In the genomic region with DNA sequence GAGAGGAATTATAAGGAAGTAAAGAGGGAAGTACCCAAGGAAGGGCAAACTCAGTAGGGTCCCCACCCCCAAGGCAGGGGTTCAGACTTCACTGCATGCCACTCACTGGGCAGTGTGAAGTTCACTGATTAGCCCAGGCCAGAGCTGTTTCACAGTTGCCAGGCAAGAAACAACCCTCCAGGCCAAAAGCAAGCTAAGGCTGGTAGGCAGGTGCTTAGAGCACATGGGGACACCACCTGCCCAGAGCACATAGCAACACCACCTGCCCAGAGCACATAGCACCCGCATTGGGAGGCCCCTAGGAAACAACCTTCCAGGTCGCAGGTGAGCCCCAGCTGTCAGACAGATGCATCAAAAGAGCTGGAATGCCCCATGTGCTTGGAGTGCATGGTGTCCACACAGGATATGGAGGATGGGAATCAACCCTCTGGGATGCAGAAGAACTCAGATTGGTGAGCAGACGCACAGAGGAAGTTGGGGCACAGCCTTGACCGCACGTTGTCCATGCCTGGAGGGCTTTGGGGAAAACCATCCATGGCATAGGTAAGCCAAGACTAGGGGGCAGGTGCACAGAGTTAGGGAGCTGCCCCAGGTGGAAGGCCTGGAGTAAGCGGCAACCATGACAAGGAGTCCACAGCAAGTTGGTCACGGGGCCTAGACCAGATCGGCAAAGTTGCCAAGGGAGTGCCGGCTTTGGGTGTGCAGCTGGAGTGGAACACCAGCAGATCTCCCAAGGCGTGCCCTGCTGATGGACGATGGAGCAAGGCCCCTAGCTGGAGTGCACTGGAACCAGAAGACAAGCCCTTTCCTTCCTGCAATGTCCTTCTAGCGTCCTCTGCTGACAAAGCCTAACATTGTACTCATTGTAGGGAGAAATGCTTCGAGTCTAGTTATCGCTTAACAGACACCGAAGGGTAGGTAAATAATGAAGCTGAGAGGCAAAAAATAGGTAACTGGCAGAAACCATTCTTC, we compare ENCODE assay signal across 9 cellular contexts. TPM values are rescaled to one million over a fixed set of nuclear protein-coding genes. Genes with fewer than 3 reads are reported as not detected.
DNase-seq lines count a peak whose midpoint lies in the region; ATAC-seq and TF ChIP-seq lines count a peak whose summit lies in the region.
"Had no signal": no experiment of that assay in that cellular context is flagged by ENCODE, and none has a peak within 500 bp of the region (broad histone marks: within the 10 kb centered on the region; RNA-seq: fewer than 3 reads in every experiment).

No MANE protein-coding gene starts in this region.

- no peak overlapping the region for H3K4me3 ChIP-seq in AG09309 (ENCODE audit: control insufficient read depth, low read depth, low read length)
- no peak overlapping the region for H3K4me3 ChIP-seq in GM23338
- H3K4me3 ChIP-seq: SK-N-MC had no signal

- no peaks in the 10 kb centered on the region; the same call in 2 of the 3 replicates for H3K36me3 Mint-ChIP-seq in GM23338 (ENCODE audit: low read depth)

- H3K4me1 ChIP-seq in GM23338 (ENCODE audit: insufficient read depth) (no peaks in the 10 kb centered on the region), foreskin keratinocyte (no peaks in the 10 kb centered on the region)

- no peak for DNase-seq in AG09309 (ENCODE audit: low read depth)
- peak; percentile 72 for DNase-seq in GM23338 (ENCODE audit: low spot score)
- DNase-seq in SK-MEL-5 (ENCODE audit: low read depth, low spot score), result peak; percentile 67
- no peak for DNase-seq in foreskin keratinocyte
- DNase-seq in activated naive CD4-positive, alpha-beta T cell (lab: John Stamatoyannopoulos, UW), result no peak

- H3K36me3 ChIP-seq in GM23338 (ENCODE audit: insufficient read depth), result no peaks in the 10 kb centered on the region

- TF ChIP-seq CTCF in AG09309 (IDR thresholded peaks at IDR 0.05; ENCODE audit: control insufficient read depth, insufficient read depth, low read depth, low read length, missing control alignments) (peak; percentile 56), GM23338 (conservative IDR thresholded peaks at IDR 0.05; ENCODE audit: low read depth in 2 of 2) (peak; percentile 52 to 93), foreskin keratinocyte (conservative IDR thresholded peaks at IDR 0.05) (peak; percentile 66)

- H3K4me1 Mint-ChIP-seq in GM23338, result no peaks in the 10 kb centered on the region

- no peak overlapping the region for H3K4me3 Mint-ChIP-seq in GM23338

- no peak overlapping the region for H3K27ac ChIP-seq in GM23338 (ENCODE audit: low read depth)
- H3K27ac ChIP-seq in foreskin keratinocyte, result no peak overlapping the region
- H3K27ac ChIP-seq: SK-N-MC had no signal

- no peak overlapping the region for H3K27ac Mint-ChIP-seq in GM23338

- H3K9me2 ChIP-seq in GM23338 (ENCODE audit: insufficient read depth), result no peaks in the 10 kb centered on the region

- H3K27me3 ChIP-seq in GM23338 (ENCODE audit: insufficient read depth) (no peaks in the 10 kb centered on the region), foreskin keratinocyte (no peaks in the 10 kb centered on the region)

- H3K79me2 ChIP-seq in GM23338 (replicated peaks; ENCODE audit: insufficient read depth), result no peaks in the 10 kb centered on the region

- no peak overlapping the region for H2AFZ ChIP-seq in GM23338

- H4K20me1 ChIP-seq in GM23338 (replicated peaks; ENCODE audit: insufficient read depth), result no peaks in the 10 kb centered on the region

- peaks cover 14% of the 10 kb centered on the region for H3K27me3 Mint-ChIP-seq in GM23338 (ENCODE audit: insufficient read depth, low read depth, poor library complexity)

- H3F3A ChIP-seq in GM23338 (replicated peaks; ENCODE audit: low read depth), result no peaks in the 10 kb centered on the region

- in situ Hi-C loops in SK-MEL-5 (cut with HindIII; ENCODE audit: low pct_unique_long_range_greater_than_20kb, low sequenced_read_pairs), result no loop called here

- H3K4me2 ChIP-seq in GM23338, result no peak overlapping the region

- 0 out of 3 replicates have a peak, but pooled peaks cover 1% of the 10 kb centered on the region for H3K9me3 Mint-ChIP-seq in GM23338

- ATAC-seq in GM23338, result peak; percentile 79
- ATAC-seq in foreskin keratinocyte, result no peak
- no peak for ATAC-seq in HG03469 (IDR thresholded peaks at IDR 0.05; ENCODE audit: unreplicated experiment)
- no peak for ATAC-seq in HG02852 (IDR thresholded peaks at IDR 0.05; ENCODE audit: unreplicated experiment)
- ATAC-seq in GM18870 (IDR thresholded peaks at IDR 0.05; ENCODE audit: unreplicated experiment), result no peak

TF ChIP-seq in GM23338, 12 proteins besides CTCF, POLR2A, EP300 and RAD21 (continues in another document):
- TF ChIP-seq, protein P1, sequence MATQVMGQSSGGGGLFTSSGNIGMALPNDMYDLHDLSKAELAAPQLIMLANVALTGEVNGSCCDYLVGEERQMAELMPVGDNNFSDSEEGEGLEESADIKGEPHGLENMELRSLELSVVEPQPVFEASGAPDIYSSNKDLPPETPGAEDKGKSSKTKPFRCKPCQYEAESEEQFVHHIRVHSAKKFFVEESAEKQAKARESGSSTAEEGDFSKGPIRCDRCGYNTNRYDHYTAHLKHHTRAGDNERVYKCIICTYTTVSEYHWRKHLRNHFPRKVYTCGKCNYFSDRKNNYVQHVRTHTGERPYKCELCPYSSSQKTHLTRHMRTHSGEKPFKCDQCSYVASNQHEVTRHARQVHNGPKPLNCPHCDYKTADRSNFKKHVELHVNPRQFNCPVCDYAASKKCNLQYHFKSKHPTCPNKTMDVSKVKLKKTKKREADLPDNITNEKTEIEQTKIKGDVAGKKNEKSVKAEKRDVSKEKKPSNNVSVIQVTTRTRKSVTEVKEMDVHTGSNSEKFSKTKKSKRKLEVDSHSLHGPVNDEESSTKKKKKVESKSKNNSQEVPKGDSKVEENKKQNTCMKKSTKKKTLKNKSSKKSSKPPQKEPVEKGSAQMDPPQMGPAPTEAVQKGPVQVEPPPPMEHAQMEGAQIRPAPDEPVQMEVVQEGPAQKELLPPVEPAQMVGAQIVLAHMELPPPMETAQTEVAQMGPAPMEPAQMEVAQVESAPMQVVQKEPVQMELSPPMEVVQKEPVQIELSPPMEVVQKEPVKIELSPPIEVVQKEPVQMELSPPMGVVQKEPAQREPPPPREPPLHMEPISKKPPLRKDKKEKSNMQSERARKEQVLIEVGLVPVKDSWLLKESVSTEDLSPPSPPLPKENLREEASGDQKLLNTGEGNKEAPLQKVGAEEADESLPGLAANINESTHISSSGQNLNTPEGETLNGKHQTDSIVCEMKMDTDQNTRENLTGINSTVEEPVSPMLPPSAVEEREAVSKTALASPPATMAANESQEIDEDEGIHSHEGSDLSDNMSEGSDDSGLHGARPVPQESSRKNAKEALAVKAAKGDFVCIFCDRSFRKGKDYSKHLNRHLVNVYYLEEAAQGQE (IDR thresholded peaks at IDR 0.05; ENCODE audit: unreplicated experiment), result no peak
- TF ChIP-seq CREB1 (CRISPR knock-in tag; IDR thresholded peaks at IDR 0.05; ENCODE audit: low read depth), result no peak
- no peak for TF ChIP-seq ZNF331 (CRISPR knock-in tag; IDR thresholded peaks at IDR 0.05; ENCODE audit: low read depth)
- no peak for TF ChIP-seq POLR2AphosphoS5 (IDR thresholded peaks at IDR 0.05; ENCODE audit: low read depth)
- no peak for TF ChIP-seq STAT1 (IDR thresholded peaks at IDR 0.05; ENCODE audit: unreplicated experiment)
- no peak for TF ChIP-seq EZH2phosphoT487 (IDR thresholded peaks at IDR 0.05; ENCODE audit: unreplicated experiment)
- TF ChIP-seq EZH2 (IDR thresholded peaks at IDR 0.05; ENCODE audit: low read depth, unreplicated experiment), result no peak
- no peak for TF ChIP-seq JUNB (IDR thresholded peaks at IDR 0.05; ENCODE audit: unreplicated experiment)

RNA-seq across cellular contexts. Expression of a gene that starts 7.8 kb away (rescaled TPM):
- total RNA-seq in GM23338 (2014; rRNA removed; shearing (Covaris generic)), result 23.4 and 28.8 TPM in 2 replicates
- polyA plus RNA-seq in GM23338 (2016; fragmentation: Nextera tagmentation; extraction: Ambion mirVana) (23.5 and 26.1 TPM in 2 replicates), foreskin keratinocyte (12.0 and 16.7 TPM in 2 replicates)
- total RNA-seq in SK-MEL-5 (2014; rRNA removed; shearing (Covaris generic)), result 0.95 and 2.0 TPM in 2 replicates
- polyA plus RNA-seq in SK-MEL-5 (2015; cell fraction: cytosol; rRNA removed), result 0.06 and 1.7 TPM in 2 replicates
- polyA plus RNA-seq in SK-MEL-5 (2015; cell fraction: nucleus; rRNA removed), result 0.58 TPM in 1 of 2 replicates, not detected in the other
- 10.6 and 11.6 TPM in 2 replicates for total RNA-seq in foreskin keratinocyte

RNA-seq across cellular contexts. Expression of a gene that starts 22.4 kb away (rescaled TPM):
- total RNA-seq in GM23338 (2014; rRNA removed; shearing (Covaris generic)), result 26.9 and 30.2 TPM in 2 replicates
- 32.1 and 37.0 TPM in 2 replicates for polyA plus RNA-seq in GM23338 (2016; fragmentation: Nextera tagmentation; extraction: Ambion mirVana)
- total RNA-seq in SK-MEL-5 (2014; rRNA removed; shearing (Covaris generic)), result 37.2 and 38.7 TPM in 2 replicates
- 30.9 and 33.0 TPM in 2 replicates for polyA plus RNA-seq in SK-MEL-5 (2015; cell fraction: cytosol; rRNA removed)
- 79.3 and 87.7 TPM in 2 replicates for polyA plus RNA-seq in SK-MEL-5 (2015; cell fraction: nucleus; rRNA removed)
- 41.4 and 46.2 TPM in 2 replicates for total RNA-seq in foreskin keratinocyte
- 74.4 and 78.1 TPM in 2 replicates for polyA plus RNA-seq in foreskin keratinocyte

RNA-seq across cellular contexts. Expression of a gene that starts 22.9 kb away (rescaled TPM):
- total RNA-seq in GM23338 (2014; rRNA removed; shearing (Covaris generic)), result 20.9 and 30.8 TPM in 2 replicates
- polyA plus RNA-seq in GM23338 (2016; fragmentation: Nextera tagmentation; extraction: Ambion mirVana), result 7.8 and 9.8 TPM in 2 replicates
- total RNA-seq in SK-MEL-5 (2014; rRNA removed; shearing (Covaris generic)), result 15.1 and 20.5 TPM in 2 replicates
- 51.5 and 54.5 TPM in 2 replicates for polyA plus RNA-seq in SK-MEL-5 (2015; cell fraction: cytosol; rRNA removed)
- 42.6 and 52.8 TPM in 2 replicates for polyA plus RNA-seq in SK-MEL-5 (2015; cell fraction: nucleus; rRNA removed)
- 40.1 and 42.5 TPM in 2 replicates for total RNA-seq in foreskin keratinocyte
- 43.0 and 44.7 TPM in 2 replicates for polyA plus RNA-seq in foreskin keratinocyte

RNA-seq across cellular contexts. Expression of a gene that starts 45.2 kb away (rescaled TPM):
- 60.6 and 72.0 TPM in 2 replicates for total RNA-seq in GM23338 (2014; rRNA removed; shearing (Covaris generic))
- 27.4 and 30.6 TPM in 2 replicates for polyA plus RNA-seq in GM23338 (2016; fragmentation: Nextera tagmentation; extraction: Ambion mirVana)
- 14.6 and 19.1 TPM in 2 replicates for total RNA-seq in SK-MEL-5 (2014; rRNA removed; shearing (Covaris generic))
- polyA plus RNA-seq in SK-MEL-5 (2015; cell fraction: cytosol; rRNA removed), result 52.0 and 59.1 TPM in 2 replicates
- 294 and 351 TPM in 2 replicates for polyA plus RNA-seq in SK-MEL-5 (2015; cell fraction: nucleus; rRNA removed)
- 47.7 and 48.2 TPM in 2 replicates for total RNA-seq in foreskin keratinocyte
- polyA plus RNA-seq in foreskin keratinocyte, result 24.7 and 30.0 TPM in 2 replicates

RNA-seq across cellular contexts. Expression of a gene that starts 45.4 kb away (rescaled TPM):
- 37.6 and 57.0 TPM in 2 replicates for total RNA-seq in GM23338 (2014; rRNA removed; shearing (Covaris generic))
- 53.8 and 55.0 TPM in 2 replicates for polyA plus RNA-seq in GM23338 (2016; fragmentation: Nextera tagmentation; extraction: Ambion mirVana)
- total RNA-seq in SK-MEL-5 (2014; rRNA removed; shearing (Covaris generic)), result 43.5 and 45.4 TPM in 2 replicates
- 49.4 and 63.3 TPM in 2 replicates for polyA plus RNA-seq in SK-MEL-5 (2015; cell fraction: cytosol; rRNA removed)
- 20.9 and 41.8 TPM in 2 replicates for polyA plus RNA-seq in SK-MEL-5 (2015; cell fraction: nucleus; rRNA removed)
- total RNA-seq in foreskin keratinocyte, result 30.2 and 30.6 TPM in 2 replicates
- polyA plus RNA-seq in foreskin keratinocyte, result 49.8 and 53.2 TPM in 2 replicates

Comparison
In these comparisons a context has a peak if more than half of its experiments do, and no peak if none do; other contexts are left out.
1. DNase-seq: peak in GM23338 (single experiment) and SK-MEL-5 (single experiment); none in AG09309 (single experiment), foreskin keratinocyte (0 of 2) and activated naive CD4-positive, alpha-beta T cell (0 of 4).
2. Peak in every context shown above with its lines, with median percentiles within 50 percentile points of each other: CTCF ChIP-seq.